17 cellular contexts compared by ENCODE assay signal in the genomic region with DNA sequence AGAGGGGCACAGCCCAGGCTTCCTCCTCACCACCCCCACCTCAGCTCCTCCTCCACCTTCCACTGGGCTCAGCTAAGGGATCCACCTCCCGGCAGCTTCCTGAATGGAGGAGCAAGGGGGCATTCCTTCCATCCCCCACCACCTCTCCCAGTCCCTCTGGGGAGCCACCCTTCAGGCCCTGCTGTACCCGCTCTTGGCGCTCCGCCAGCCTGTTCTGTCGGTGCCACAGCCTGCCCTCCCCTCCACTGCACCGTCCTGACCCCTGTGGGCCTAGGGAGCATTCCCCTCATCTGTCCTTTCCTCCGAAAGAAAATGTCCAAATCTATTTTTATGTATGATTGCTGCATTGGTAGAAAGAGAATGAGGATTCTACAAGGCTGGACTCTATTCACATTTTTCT. TPM values are rescaled to one million over a fixed set of nuclear protein-coding genes. Genes with fewer than 3 reads are reported as not detected.
DNase-seq lines count a peak whose midpoint lies in the region; ATAC-seq and TF ChIP-seq lines count a peak whose summit lies in the region.
"Had no signal": no experiment of that assay in that cellular context is flagged by ENCODE, and none has a peak within 500 bp of the region (broad histone marks: within the 10 kb centered on the region; RNA-seq: fewer than 3 reads in every experiment).

No MANE protein-coding gene starts in this region.

- no peaks in the 10 kb centered on the region for H3K9me3 ChIP-seq in BLaER1
- H3K9me3 ChIP-seq: Caco-2 had no signal

- TF ChIP-seq EP300 in Ishikawa (IDR thresholded peaks at IDR 0.05; ENCODE audit: borderline replicate concordance): no peak

- POLR2A ChIA-PET in WTC11 (lab: Charles Lee): no interaction called here

- CTCF ChIA-PET in WTC11 (lab: Charles Lee): interaction anchor here (1.9 kb wide), 1 partner anchor 80 kb away, joined by 5 read pairs; no protein-coding TSS in a partner anchor

- H3K36me3 Mint-ChIP-seq in stimulated activated memory B cell treated with anti-CD40 and anti-IgM and Interleukin-4, amounts not matched to agents 10 μg/mL and 1 μg/mL and 100 μg/mL, for 72 hours: no peaks in the 10 kb centered on the region
- peaks cover 49% of the 10 kb centered on the region for H3K36me3 Mint-ChIP-seq in WTC11
- H3K36me3 Mint-ChIP-seq: CD8-positive, alpha-beta T cell had no signal

- H3K4me3 Mint-ChIP-seq in stimulated activated memory B cell treated with anti-CD40 and anti-IgM and Interleukin-4, amounts not matched to agents 10 μg/mL and 1 μg/mL and 100 μg/mL, for 72 hours: no peak overlapping the region
- H3K4me3 Mint-ChIP-seq in WTC11: no peak overlapping the region
- H3K4me3 Mint-ChIP-seq: CD8-positive, alpha-beta T cell; H9; HFFc6 had no signal

- no peak for ATAC-seq in stimulated activated memory B cell treated with anti-CD40 and anti-IgM and Interleukin-4, amounts not matched to agents 10 μg/mL and 1 μg/mL and 100 μg/mL, for 72 hours
- ATAC-seq in WTC11 (no peak), HG02623 (IDR thresholded peaks at IDR 0.05; ENCODE audit: unreplicated experiment) (no peak)
- ATAC-seq: CD8-positive, alpha-beta T cell had no signal

- no peak overlapping the region for H3K9ac ChIP-seq in BLaER1

- H3K36me3 ChIP-seq in BLaER1: no peaks in the 10 kb centered on the region

- no peaks in the 10 kb centered on the region for H3K9me3 Mint-ChIP-seq in stimulated activated memory B cell treated with anti-CD40 and anti-IgM and Interleukin-4, amounts not matched to agents 10 μg/mL and 1 μg/mL and 100 μg/mL, for 72 hours
- H3K9me3 Mint-ChIP-seq in WTC11: no peaks in the 10 kb centered on the region
- H3K9me3 Mint-ChIP-seq: CD8-positive, alpha-beta T cell; H9; HFFc6 had no signal

- no peaks in the 10 kb centered on the region for H3K27me3 ChIP-seq in BLaER1

- H3K4me1 ChIP-seq in BLaER1: peaks cover 62% of the 10 kb centered on the region
- H3K4me1 ChIP-seq: Caco-2 had no signal

- H3K4me3 ChIP-seq in BLaER1: no peak overlapping the region

- DNase-seq in NCI-H69 (lab: John Stamatoyannopoulos, UW) (peak; percentile 9), WTC11 (ENCODE audit: low spot score) (no peak), COR-L47 (lab: John Stamatoyannopoulos, UW) (no peak)
- DNase-seq: Caco-2; CD8-positive, alpha-beta T cell; DND-41; GDM1; GOT3; H9; HFFc6; KBM-7 had no signal

- H3K27ac Mint-ChIP-seq in stimulated activated memory B cell treated with anti-CD40 and anti-IgM and Interleukin-4, amounts not matched to agents 10 μg/mL and 1 μg/mL and 100 μg/mL, for 72 hours: peak overlapping the region; percentile 33
- no peak overlapping the region for H3K27ac Mint-ChIP-seq in WTC11
- H3K27ac Mint-ChIP-seq: CD8-positive, alpha-beta T cell; HFFc6 had no signal

- H3K27me3 Mint-ChIP-seq in stimulated activated memory B cell treated with anti-CD40 and anti-IgM and Interleukin-4, amounts not matched to agents 10 μg/mL and 1 μg/mL and 100 μg/mL, for 72 hours: peaks cover 38% of the 10 kb centered on the region
- H3K27me3 Mint-ChIP-seq in WTC11 (ENCODE audit: low read depth): no peaks in the 10 kb centered on the region

- TF ChIP-seq RAD21 in Ishikawa (IDR thresholded peaks at IDR 0.05; ENCODE audit: low read depth): no peak

- peaks cover 22% of the 10 kb centered on the region for H3K4me1 Mint-ChIP-seq in stimulated activated memory B cell treated with anti-CD40 and anti-IgM and Interleukin-4, amounts not matched to agents 10 μg/mL and 1 μg/mL and 100 μg/mL, for 72 hours
- H3K4me1 Mint-ChIP-seq in WTC11: no peaks in the 10 kb centered on the region
- H3K4me1 Mint-ChIP-seq: H9 had no signal

- no peaks in the 10 kb centered on the region for H4K20me1 ChIP-seq in BLaER1

- H3K27ac ChIP-seq in BLaER1: peak overlapping the region; percentile 37; the same call in 1 of the 2 replicates
- H3K27ac ChIP-seq: C4-2B, HL-60 had no signal

- TF ChIP-seq CTCF in WTC11 (IDR thresholded peaks at IDR 0.05): no peak

- H3K4me2 ChIP-seq in BLaER1: peak overlapping the region; percentile 80

TF ChIP-seq in Ishikawa, 13 proteins besides CTCF, POLR2A, EP300 and RAD21:
- TF ChIP-seq NFIC (IDR thresholded peaks at IDR 0.05): peak; percentile 56
- TF ChIP-seq, protein P1, sequence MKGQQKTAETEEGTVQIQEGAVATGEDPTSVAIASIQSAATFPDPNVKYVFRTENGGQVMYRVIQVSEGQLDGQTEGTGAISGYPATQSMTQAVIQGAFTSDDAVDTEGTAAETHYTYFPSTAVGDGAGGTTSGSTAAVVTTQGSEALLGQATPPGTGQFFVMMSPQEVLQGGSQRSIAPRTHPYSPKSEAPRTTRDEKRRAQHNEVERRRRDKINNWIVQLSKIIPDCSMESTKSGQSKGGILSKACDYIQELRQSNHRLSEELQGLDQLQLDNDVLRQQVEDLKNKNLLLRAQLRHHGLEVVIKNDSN (IDR thresholded peaks at IDR 0.05): no peak
- TF ChIP-seq, protein P2, sequence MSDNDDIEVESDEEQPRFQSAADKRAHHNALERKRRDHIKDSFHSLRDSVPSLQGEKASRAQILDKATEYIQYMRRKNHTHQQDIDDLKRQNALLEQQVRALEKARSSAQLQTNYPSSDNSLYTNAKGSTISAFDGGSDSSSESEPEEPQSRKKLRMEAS (IDR thresholded peaks at IDR 0.05): no peak

TF ChIP-seq in WTC11, 78 proteins besides CTCF, POLR2A, EP300 and RAD21:
- TF ChIP-seq RELA (CRISPR knock-in tag; IDR thresholded peaks at IDR 0.05; ENCODE audit: borderline replicate concordance): no peak
- TF ChIP-seq, protein P3, sequence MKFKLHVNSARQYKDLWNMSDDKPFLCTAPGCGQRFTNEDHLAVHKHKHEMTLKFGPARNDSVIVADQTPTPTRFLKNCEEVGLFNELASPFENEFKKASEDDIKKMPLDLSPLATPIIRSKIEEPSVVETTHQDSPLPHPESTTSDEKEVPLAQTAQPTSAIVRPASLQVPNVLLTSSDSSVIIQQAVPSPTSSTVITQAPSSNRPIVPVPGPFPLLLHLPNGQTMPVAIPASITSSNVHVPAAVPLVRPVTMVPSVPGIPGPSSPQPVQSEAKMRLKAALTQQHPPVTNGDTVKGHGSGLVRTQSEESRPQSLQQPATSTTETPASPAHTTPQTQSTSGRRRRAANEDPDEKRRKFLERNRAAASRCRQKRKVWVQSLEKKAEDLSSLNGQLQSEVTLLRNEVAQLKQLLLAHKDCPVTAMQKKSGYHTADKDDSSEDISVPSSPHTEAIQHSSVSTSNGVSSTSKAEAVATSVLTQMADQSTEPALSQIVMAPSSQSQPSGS (CRISPR knock-in tag; IDR thresholded peaks at IDR 0.05; ENCODE audit: borderline replicate concordance, low read depth): no peak
- TF ChIP-seq, protein P4, sequence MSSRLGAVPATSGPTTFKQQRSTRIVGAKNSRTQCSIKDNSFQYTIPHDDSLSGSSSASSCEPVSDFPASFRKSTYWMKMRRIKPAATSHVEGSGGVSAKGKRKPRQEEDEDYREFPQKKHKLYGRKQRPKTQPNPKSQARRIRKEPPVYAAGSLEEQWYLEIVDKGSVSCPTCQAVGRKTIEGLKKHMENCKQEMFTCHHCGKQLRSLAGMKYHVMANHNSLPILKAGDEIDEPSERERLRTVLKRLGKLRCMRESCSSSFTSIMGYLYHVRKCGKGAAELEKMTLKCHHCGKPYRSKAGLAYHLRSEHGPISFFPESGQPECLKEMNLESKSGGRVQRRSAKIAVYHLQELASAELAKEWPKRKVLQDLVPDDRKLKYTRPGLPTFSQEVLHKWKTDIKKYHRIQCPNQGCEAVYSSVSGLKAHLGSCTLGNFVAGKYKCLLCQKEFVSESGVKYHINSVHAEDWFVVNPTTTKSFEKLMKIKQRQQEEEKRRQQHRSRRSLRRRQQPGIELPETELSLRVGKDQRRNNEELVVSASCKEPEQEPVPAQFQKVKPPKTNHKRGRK (CRISPR knock-in tag; IDR thresholded peaks at IDR 0.05; ENCODE audit: borderline replicate concordance): no peak

RNA-seq across cellular contexts. Expression of a gene that starts 59.9 kb away (rescaled TPM):
- total RNA-seq in WTC11 (2021): 218 to 279 TPM (median 222 TPM) in 3 replicates
- total RNA-seq: CD8-positive, alpha-beta T cell; HFFc6 had no signal
